Comparison of ENCODE assay signal across 21 cellular contexts in genomic region chr18:23833714-23834113, GRCh38.
A peak's percentile ranks its signal among the peaks of the same experiment; 100 is the strongest.
DNase-seq lines count a peak whose midpoint lies in the region; ATAC-seq and TF ChIP-seq lines count a peak whose summit lies in the region.
"Had no signal": no experiment of that assay in that cellular context is flagged by ENCODE, and none has a peak within 500 bp of the region (broad histone marks: within the 10 kb centered on the region; RNA-seq: fewer than 3 reads in every experiment).

No MANE protein-coding gene starts in this region.

- no peak overlapping the region for H3K23ac ChIP-seq in trophoblast cell (ENCODE audit: low read length)

- intact Hi-C loops in gastrocnemius medialis (cut with DNase I; ENCODE audit: low total_unique reads) = loop anchor here (10.0 kb wide), 1 partner anchor 51 kb away; no protein-coding TSS in a partner anchor

- H3K14ac ChIP-seq in trophoblast cell (ENCODE audit: low read length) = no peak overlapping the region

- H3K79me2 ChIP-seq in DND-41 (ENCODE audit: insufficient read depth, low read length) (no peaks in the 10 kb centered on the region), trophoblast cell (ENCODE audit: control insufficient read depth, insufficient read depth, low read length, poor library complexity) (no peaks in the 10 kb centered on the region)

- peak; percentile 60 for DNase-seq in DND-41
- DNase-seq in SW480 (ENCODE audit: low spot score) = peak; percentile 88
- DNase-seq in trophoblast cell = peak; percentile 65 to 75
- DNase-seq in GM13977 (ENCODE audit: low spot score) = no peak
- DNase-seq in NCI-H2196 (lab: John Stamatoyannopoulos, UW; ENCODE audit: unreplicated experiment) = no peak
- no peak for DNase-seq in gastrocnemius medialis
- DNase-seq: Calu3; CD4-positive, alpha-beta memory T cell; DMS153; GM23248; NCI-H1105; NCI-H146; NCI-H2029; NCI-H2171; NCI-H524 treated with DMSO at 0.1 percent for 48 hours; NCI-H82 had no signal

- no peaks in the 10 kb centered on the region for H3K36me3 ChIP-seq in BLaER1 treated with 17β-estradiol and CSF1 and Interleukin-3, amounts not matched to agents 10 nM and 100 nM
- H3K36me3 ChIP-seq in DND-41 (ENCODE audit: insufficient read depth, low read length) = no peaks in the 10 kb centered on the region
- H3K36me3 ChIP-seq in trophoblast cell (ENCODE audit: control insufficient read depth in 1 of 2, insufficient read depth in 2 of 2, low read length in 2 of 2) = no peaks in the 10 kb centered on the region
- no peaks in the 10 kb centered on the region for H3K36me3 ChIP-seq in gastrocnemius medialis
- H3K36me3 ChIP-seq: HAP-1, SJSA1 had no signal

- no peak overlapping the region for H3K4ac ChIP-seq in trophoblast cell (ENCODE audit: low read depth, low read length)

- in situ Hi-C loops in GM13977 (cut with MboI; ENCODE audit: low pct_unique_long_range_greater_than_20kb, low sequenced_read_pairs, unreplicated experiment) = no loop called here
- in situ Hi-C loops in gastrocnemius medialis (cut with MboI; ENCODE audit: low sequenced_read_pairs in 4 of 4) = no loop called here

- no peaks in the 10 kb centered on the region for H3K79me1 ChIP-seq in trophoblast cell (ENCODE audit: low read length)

- no peak overlapping the region for H3K9ac ChIP-seq in BLaER1 treated with 17β-estradiol and CSF1 and Interleukin-3, amounts not matched to agents 10 nM and 100 nM
- H3K9ac ChIP-seq in DND-41 (ENCODE audit: low read depth, low read length) = no peak overlapping the region
- H3K9ac ChIP-seq in trophoblast cell (ENCODE audit: low read length) = no peak overlapping the region
- H3K9ac ChIP-seq: GM23248, KMS-11 had no signal

- no peak overlapping the region for H2AK5ac ChIP-seq in trophoblast cell (ENCODE audit: low read length)

- no peak for TF ChIP-seq POLR2A in gastrocnemius medialis (IDR thresholded peaks at IDR 0.05)

- peaks cover 0 to 7% (median 0%) of the 10 kb centered on the region in 11 experiments; a peak in 1 of 22 replicates for H3K9me3 ChIP-seq in BLaER1 treated with 17β-estradiol and CSF1 and Interleukin-3, amounts not matched to agents 10 nM and 100 nM (replicated peaks in 1 of 11)
- no peaks in the 10 kb centered on the region for H3K9me3 ChIP-seq in DND-41 (ENCODE audit: insufficient read depth, low read length, severe bottlenecking)
- no peaks in the 10 kb centered on the region for H3K9me3 ChIP-seq in trophoblast cell (ENCODE audit: insufficient read depth, low read depth, low read length)
- H3K9me3 ChIP-seq in gastrocnemius medialis = no peaks in the 10 kb centered on the region
- H3K9me3 ChIP-seq: HAP-1, SJSA1 had no signal

- no peak overlapping the region for H3K4me3 ChIP-seq in BLaER1 treated with 17β-estradiol and CSF1 and Interleukin-3, amounts not matched to agents 10 nM and 100 nM
- H3K4me3 ChIP-seq in DND-41 (ENCODE audit: low read depth in 1 of 2, low read length in 2 of 2) = no peak overlapping the region
- H3K4me3 ChIP-seq in trophoblast cell (ENCODE audit: low read depth, low read length) = no peak overlapping the region
- no peak overlapping the region for H3K4me3 ChIP-seq in gastrocnemius medialis
- H3K4me3 ChIP-seq: GM23248, HAP-1, SJSA1 had no signal

- peaks cover 43 to 59% (median 55%) of the 10 kb centered on the region in 10 experiments for H3K4me1 ChIP-seq in BLaER1 treated with 17β-estradiol and CSF1 and Interleukin-3, amounts not matched to agents 10 nM and 100 nM
- H3K4me1 ChIP-seq in DND-41 (ENCODE audit: insufficient read depth, low read length) (peaks cover 7% of the 10 kb centered on the region; the same call in 1 of the 2 replicates), trophoblast cell (ENCODE audit: control insufficient read depth in 1 of 2, insufficient read depth in 2 of 2, low read length in 2 of 2) (no peaks in the 10 kb centered on the region), gastrocnemius medialis (no peaks in the 10 kb centered on the region)
- H3K4me1 ChIP-seq: SJSA1 had no signal

- no peak overlapping the region for H3K18ac ChIP-seq in trophoblast cell (ENCODE audit: low read length)

- peak overlapping the region in 8 of 11 experiments; percentile 12 to 40 (median 30); a peak in 11 of 22 replicates for H3K4me2 ChIP-seq in BLaER1 treated with 17β-estradiol and CSF1 and Interleukin-3, amounts not matched to agents 10 nM and 100 nM
- no peak overlapping the region for H3K4me2 ChIP-seq in DND-41 (ENCODE audit: insufficient read depth, low read length)
- H3K4me2 ChIP-seq in trophoblast cell (ENCODE audit: low read length) = no peak overlapping the region
- H3K4me2 ChIP-seq: KMS-11 had no signal

- no peak overlapping the region for H2BK12ac ChIP-seq in trophoblast cell (ENCODE audit: low read length)

- H3K27me3 ChIP-seq in BLaER1 treated with 17β-estradiol and CSF1 and Interleukin-3, amounts not matched to agents 10 nM and 100 nM = no peaks in the 10 kb centered on the region
- H3K27me3 ChIP-seq in DND-41 (ENCODE audit: insufficient read depth, low read length, poor library complexity) (no peaks in the 10 kb centered on the region), trophoblast cell (ENCODE audit: insufficient read depth, low read length) (no peaks in the 10 kb centered on the region), gastrocnemius medialis (no peaks in the 10 kb centered on the region)

- no peak overlapping the region for H4K12ac ChIP-seq in trophoblast cell (ENCODE audit: low read depth, low read length)

- H4K20me1 ChIP-seq in BLaER1 treated with 17β-estradiol and CSF1 and Interleukin-3, amounts not matched to agents 10 nM and 100 nM = no peaks in the 10 kb centered on the region
- H4K20me1 ChIP-seq in DND-41 (ENCODE audit: insufficient read depth, low read length) = no peaks in the 10 kb centered on the region

- H4K8ac ChIP-seq in trophoblast cell (ENCODE audit: low read depth, low read length) = no peak overlapping the region

- no CpG with 5 or more reads among the region's 6 CpGs for WGBS in trophoblast cell (ENCODE audit: extremely low coverage, insufficient coverage, insufficient read length)

- H2BK5ac ChIP-seq in trophoblast cell (ENCODE audit: low read depth, low read length, poor library complexity) = no peak overlapping the region

- H2BK120ac ChIP-seq in trophoblast cell (ENCODE audit: insufficient read depth, low read length, poor library complexity) = no peak overlapping the region

- TF ChIP-seq CTCF in DND-41 (IDR thresholded peaks at IDR 0.05; ENCODE audit: borderline replicate concordance, extremely low read depth, low read length, poor library complexity, severe bottlenecking) = no peak
- no peak for TF ChIP-seq CTCF in GM13977 (IDR thresholded peaks at IDR 0.05; ENCODE audit: extremely low read depth, insufficient read depth, missing control alignments)
- TF ChIP-seq CTCF in gastrocnemius medialis (IDR thresholded peaks at IDR 0.05 in 4 of 5, conservative IDR thresholded peaks at IDR 0.05 in 1 of 5) = no peak

- ATAC-seq in DND-41 (ENCODE audit: insufficient read depth, low read depth) = peak; percentile 73
- ATAC-seq in gastrocnemius medialis = no peak
- ATAC-seq: Right ventricle myocardium inferior had no signal

- H3K27ac ChIP-seq in BLaER1 treated with 17β-estradiol and CSF1 and Interleukin-3, amounts not matched to agents 10 nM and 100 nM = no peak overlapping the region
- no peak overlapping the region for H3K27ac ChIP-seq in DND-41 (ENCODE audit: low read length)
- no peak overlapping the region for H3K27ac ChIP-seq in trophoblast cell (ENCODE audit: low read depth, low read length)
- H3K27ac ChIP-seq in gastrocnemius medialis = no peak overlapping the region
- H3K27ac ChIP-seq: GM23248, KMS-11, SJSA1 had no signal

- H2AFZ ChIP-seq in DND-41 (ENCODE audit: low read depth, low read length) (no peak overlapping the region), trophoblast cell (ENCODE audit: insufficient read depth, low read length, poor library complexity) (no peak overlapping the region)
- H2AFZ ChIP-seq: GM23248 had no signal

- no peak overlapping the region for H4K91ac ChIP-seq in trophoblast cell (ENCODE audit: low read depth, low read length)

Comparison
In these comparisons a context has a peak if more than half of its experiments do, and no peak if none do; other contexts are left out.
1. H3K4me2 ChIP-seq: peak in BLaER1 treated with 17β-estradiol and CSF1 and Interleukin-3, amounts not matched to agents 10 nM and 100 nM (8 of 11); none in DND-41 (single experiment) and trophoblast cell (single experiment).
2. DNase-seq: peak in DND-41 (single experiment), SW480 (single experiment) and trophoblast cell (2 of 2); none in GM13977 (single experiment), NCI-H2196 (single experiment) and gastrocnemius medialis (0 of 2).